8 cellular contexts compared by ENCODE assay signal in genomic region chr1:223143760-223144248, GRCh38. TPM values are rescaled to one million over a fixed set of nuclear protein-coding genes. Genes with fewer than 3 reads are reported as not detected.
A peak's percentile ranks its signal among the peaks of the same experiment; 100 is the strongest.
DNase-seq lines count a peak whose midpoint lies in the region; ATAC-seq and TF ChIP-seq lines count a peak whose summit lies in the region.

No MANE protein-coding gene starts in this region.

- ATAC-seq in Right ventricle myocardium inferior, result peak; percentile 18
- no peak for ATAC-seq in stimulated activated naive CD8-positive, alpha-beta T cell treated with anti-CD3 and anti-CD28 coated beads, Interleukin-15, Interleukin-2, amounts not matched to agents 100 U/mL and 50 U/mL, for 24 hours

- no peaks in the 10 kb centered on the region for H3K9me3 ChIP-seq in BE2C

- H3K4me3 ChIP-seq in BE2C (ENCODE audit: low read depth, low read length), result no peak overlapping the region

- no peaks in the 10 kb centered on the region for H3K27me3 ChIP-seq in BE2C

- H3K36me3 ChIP-seq in BE2C, result no peaks in the 10 kb centered on the region

- H3K4me1 ChIP-seq in BE2C, result no peaks in the 10 kb centered on the region

- no peak for TF ChIP-seq CTCF in BE2C (IDR thresholded peaks at IDR 0.05; ENCODE audit: low read depth, low read length)

- intact Hi-C loops in Right ventricle myocardium inferior (cut with DNase I) (loop anchor here (5.0 to 10.0 kb wide), 2 partner anchors 61 to 198 kb away; no protein-coding TSS in a partner anchor), cardiac septum (cut with DNase I) (loop anchor here (5.0 kb wide), 2 partner anchors 63 to 218 kb away; partner anchors contain the start of gene SUSD4)

- DNase-seq in Right ventricle myocardium inferior (ENCODE audit: missing footprints) (no peak), cardiac septum (ENCODE audit: low spot score) (no peak), NCI-H1436 treated with DMSO at 0.1 percent for 48 hours (lab: John Stamatoyannopoulos, UW) (peak; percentile 65), iPS-NIHi11 (ENCODE audit: low spot score) (peak; percentile 13), HK-2 (ENCODE audit: unreplicated experiment) (no peak), BE2C (no peak)
- DNase-seq in activated T-cell treated with anti-CD3 and anti-CD28 coated beads, Interleukin-2, amount 50 U/mL, for 48 hours, result peak; percentile 37 to 41
- DNase-seq in stimulated activated naive CD8-positive, alpha-beta T cell treated with anti-CD3 and anti-CD28 coated beads, Interleukin-15, Interleukin-2, amounts not matched to agents 100 U/mL and 50 U/mL, for 24 hours, result peak; percentile 34

RNA-seq across cellular contexts. Expression of gene TLR5, which starts 0.8 kb away (rescaled TPM):
- 3.1 TPM for total RNA-seq in Right ventricle myocardium inferior
- total RNA-seq in cardiac septum, result 1.6 TPM
- polyA plus RNA-seq in BE2C (2012; ENCODE audit: insufficient read depth, insufficient read length, low read depth), result 0.20 TPM

Comparison
In these comparisons a context has a peak if more than half of its experiments do, and no peak if none do; other contexts are left out.
1. DNase-seq: peak in NCI-H1436 treated with DMSO at 0.1 percent for 48 hours (single experiment), activated T-cell treated with anti-CD3 and anti-CD28 coated beads, Interleukin-2, amount 50 U/mL, for 48 hours (2 of 2), iPS-NIHi11 (single experiment) and stimulated activated naive CD8-positive, alpha-beta T cell treated with anti-CD3 and anti-CD28 coated beads, Interleukin-15, Interleukin-2, amounts not matched to agents 100 U/mL and 50 U/mL, for 24 hours (single experiment); none in Right ventricle myocardium inferior (single experiment), cardiac septum (single experiment), HK-2 (single experiment) and BE2C (single experiment).